In genomic region chr16:3182608-3183444, GRCh38 we compare ENCODE assay signal across 1 cellular context.
TF ChIP-seq lines count a peak whose summit lies in the region.

No MANE protein-coding gene starts in this region.

TF ChIP-seq in GM23338, 12 proteins besides CTCF, POLR2A, EP300 and RAD21 (continued from another document):
- TF ChIP-seq ZNF462 (CRISPR knock-in tag; IDR thresholded peaks at IDR 0.05) (no peak), CREB1 (CRISPR knock-in tag; IDR thresholded peaks at IDR 0.05; ENCODE audit: low read depth) (peak; percentile 52; the same call in 1 of the 2 replicates)
